In the genomic region with DNA sequence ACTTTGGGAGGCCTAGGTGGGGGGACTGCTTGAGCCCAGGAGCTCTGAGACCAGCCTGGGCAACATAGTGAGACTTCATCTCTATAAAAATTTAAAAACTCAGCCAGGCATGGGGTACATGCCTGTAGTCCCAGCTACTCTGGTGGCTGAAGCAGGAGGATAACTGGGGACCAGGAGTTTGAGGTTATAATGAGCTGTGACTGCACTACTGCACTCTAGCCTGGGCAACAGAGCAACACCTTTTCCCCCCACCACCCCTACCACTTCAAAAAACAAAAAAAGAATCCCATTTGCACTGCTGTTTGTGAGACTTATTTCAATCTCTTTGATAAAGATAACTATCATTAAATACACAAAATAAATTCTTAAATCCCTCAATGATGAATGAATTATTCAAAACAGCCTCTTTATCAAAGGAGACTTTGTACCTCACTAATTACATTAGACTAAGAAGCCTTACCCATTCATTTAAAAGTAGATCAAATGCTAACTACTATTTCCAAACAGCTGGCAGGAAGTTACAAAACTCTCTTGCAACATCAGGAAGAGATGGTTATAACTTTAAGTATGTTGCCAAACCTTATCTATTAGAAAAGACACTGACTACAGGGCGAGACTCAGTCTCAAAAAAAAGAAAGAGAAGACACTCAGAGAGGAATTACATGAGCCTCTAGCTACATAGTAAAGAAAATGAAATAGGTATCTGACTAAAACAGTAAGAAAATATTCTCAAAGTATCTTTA, we compare ENCODE assay signal across 9 cellular contexts. TPM values are rescaled to one million over a fixed set of nuclear protein-coding genes. Genes with fewer than 3 reads are reported as not detected.
DNase-seq lines count a peak whose midpoint lies in the region; ATAC-seq and TF ChIP-seq lines count a peak whose summit lies in the region.
"Had no signal": no experiment of that assay in that cellular context is flagged by ENCODE, and none has a peak within 500 bp of the region (broad histone marks: within the 10 kb centered on the region; RNA-seq: fewer than 3 reads in every experiment).

No MANE protein-coding gene starts in this region.

- no peak overlapping the region for H2AFZ ChIP-seq in hepatocyte

- peak overlapping the region; percentile 39 for H3K4me2 ChIP-seq in hepatocyte

- H3K36me3 ChIP-seq in hepatocyte (replicated peaks; ENCODE audit: insufficient read depth, low read depth) (no peaks in the 10 kb centered on the region), H7 (replicated peaks; ENCODE audit: control insufficient read depth, insufficient read depth, low read length) (no peaks in the 10 kb centered on the region)

- intact Hi-C loops in Right ventricle myocardium superior (cut with DNase I) (no loop called here), cardiac septum (cut with DNase I) (no loop called here)

- TF ChIP-seq CTCF in VCaP (conservative IDR thresholded peaks at IDR 0.05) (no peak), hepatocyte (IDR thresholded peaks at IDR 0.05; ENCODE audit: poor library complexity) (no peak)

- H3K9me2 ChIP-seq in hepatocyte (replicated peaks; ENCODE audit: insufficient read depth) = no peaks in the 10 kb centered on the region

- no peaks in the 10 kb centered on the region for H3K9me3 ChIP-seq in hepatocyte (ENCODE audit: low read depth)

- WGBS in hepatocyte (ENCODE audit: low lambda C conversion rate, missing lambda C conversion rate) = 40% methylated on average over 1 of the region's 1 CpG

- H4K20me1 ChIP-seq in hepatocyte (ENCODE audit: insufficient read depth, poor library complexity, severe bottlenecking) = peaks cover 14% of the 10 kb centered on the region

- peaks cover 10% of the 10 kb centered on the region for H3K4me1 ChIP-seq in hepatocyte (ENCODE audit: insufficient read depth)

- H3K79me2 ChIP-seq in hepatocyte = peaks cover 93% of the 10 kb centered on the region

- H3K27me3 ChIP-seq in hepatocyte (no peaks in the 10 kb centered on the region), H7 (ENCODE audit: control insufficient read depth, insufficient read depth, low read length) (no peaks in the 10 kb centered on the region)

- H3K4me3 ChIP-seq in hepatocyte (no peak overlapping the region), H7 (ENCODE audit: insufficient read depth, low read depth, low read length) (no peak overlapping the region)

- DNase-seq in Right ventricle myocardium superior (no peak), cardiac septum (ENCODE audit: low spot score) (no peak), hepatocyte (ENCODE audit: low spot score) (peak; percentile 14), H7 (no peak), GM19238 (ENCODE audit: insufficient read length, low spot score) (no peak), NCI-H1092 (lab: John Stamatoyannopoulos, UW) (no peak)
- DNase-seq: NCI-H1436 had no signal

- peak overlapping the region; percentile 19; the same call in 1 of the 2 replicates for H3K27ac ChIP-seq in VCaP
- peak overlapping the region; percentile 50 for H3K27ac ChIP-seq in hepatocyte

- ATAC-seq in Right ventricle myocardium superior (ENCODE audit: poor library complexity) (peak; percentile 85), GM18519 (IDR thresholded peaks at IDR 0.05; ENCODE audit: low FRiP score, unreplicated experiment) (no peak)

RNA-seq across cellular contexts. Expression of a gene that starts 14.7 kb away (rescaled TPM):
- total RNA-seq in Right ventricle myocardium superior (9.3 TPM), cardiac septum (20.2 TPM), hepatocyte (30.1 and 31.8 TPM in 2 replicates)
- polyA plus RNA-seq in hepatocyte = 6.0 and 11.0 TPM in 2 replicates
- total RNA-seq in H7 (2014; rRNA removed; shearing (Covaris generic)) = 36.4 and 40.4 TPM in 2 replicates
